ENCODE assay signal across 16 cellular contexts in the genomic region with DNA sequence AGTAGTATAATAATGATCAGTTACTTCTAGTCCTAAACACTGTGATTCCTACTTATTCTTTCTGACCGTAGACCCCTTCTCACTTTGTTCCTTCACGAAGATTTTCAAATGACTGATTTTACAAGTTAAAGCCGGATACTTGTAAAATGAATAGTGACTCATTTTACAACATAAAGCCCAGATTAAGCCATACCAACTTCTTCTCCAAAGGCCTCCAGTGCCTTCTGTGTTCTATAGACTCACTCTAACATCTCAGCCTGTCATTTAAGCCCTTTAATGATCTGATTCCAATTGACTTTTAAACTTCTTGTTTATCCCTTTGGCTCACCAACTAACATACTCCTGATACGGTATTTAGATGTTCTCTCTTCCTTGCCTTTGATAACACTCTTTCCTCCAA.
DNase-seq lines count a peak whose midpoint lies in the region; ATAC-seq, FAIRE-seq and TF ChIP-seq lines count a peak whose summit lies in the region.
"Had no signal": no experiment of that assay in that cellular context is flagged by ENCODE, and none has a peak within 500 bp of the region (broad histone marks: within the 10 kb centered on the region; RNA-seq: fewer than 3 reads in every experiment).

No MANE protein-coding gene starts in this region.

- peaks cover 29% of the 10 kb centered on the region for H3K4me1 Mint-ChIP-seq in GM23338
- no peaks in the 10 kb centered on the region for H3K4me1 Mint-ChIP-seq in CD8-positive, alpha-beta memory T cell
- H3K4me1 Mint-ChIP-seq: CD4-positive, alpha-beta memory T cell had no signal

- TF ChIP-seq RAD21 in H1 (IDR thresholded peaks at IDR 0.05 in 1 of 2, conservative IDR thresholded peaks at IDR 0.05 in 1 of 2; ENCODE audit: low read depth in 2 of 2, low read length in 2 of 2) = no peak

- H3K27ac Mint-ChIP-seq in GM23338 = no peak overlapping the region
- no peak overlapping the region for H3K27ac Mint-ChIP-seq in CD8-positive, alpha-beta memory T cell
- H3K27ac Mint-ChIP-seq: CD14-positive monocyte; CD4-positive, alpha-beta memory T cell had no signal

- TF ChIP-seq EP300 in H1 (IDR thresholded peaks at IDR 0.05; ENCODE audit: borderline replicate concordance in 1 of 2, low read depth in 2 of 2, low read length in 2 of 2) = no peak

- H3K27ac ChIP-seq in GM23338 (ENCODE audit: low read depth) (0 out of 2 replicates have a peak overlapping the region, but pooled peaks have one; percentile 0), HUES64 (ENCODE audit: low read depth, low read length) (no peak overlapping the region; the same call in 1 of the 2 replicates), H1 (ENCODE audit: low read depth, low read length) (no peak overlapping the region), iPS-20b (ENCODE audit: low read length) (no peak overlapping the region), MM.1S (ENCODE audit: low read length) (no peak overlapping the region)
- H3K27ac ChIP-seq in CD8-positive, alpha-beta memory T cell (ENCODE audit: low read depth, low read length) = no peak overlapping the region
- H3K27ac ChIP-seq: BLaER1 had no signal

- no peak overlapping the region for H2BK5ac ChIP-seq in H1 (ENCODE audit: low read depth, low read length)

- peak overlapping the region; percentile 46 for H3K4me3 Mint-ChIP-seq in GM23338
- no peak overlapping the region for H3K4me3 Mint-ChIP-seq in CD8-positive, alpha-beta memory T cell
- H3K4me3 Mint-ChIP-seq: CD14-positive monocyte; CD4-positive, alpha-beta memory T cell had no signal

- H3F3A ChIP-seq in GM23338 (replicated peaks; ENCODE audit: low read depth) (no peaks in the 10 kb centered on the region), MM.1S (ENCODE audit: insufficient read depth, low read length) (no peaks in the 10 kb centered on the region)

- H3K14ac ChIP-seq in H1 (ENCODE audit: insufficient read length) = no peak overlapping the region

- H3K9me3 ChIP-seq in HUES64 (ENCODE audit: insufficient read depth, low read depth, low read length) (no peaks in the 10 kb centered on the region), H1 (ENCODE audit: insufficient read depth in 2 of 2, low read depth in 1 of 2, low read length in 1 of 2) (no peaks in the 10 kb centered on the region), iPS-20b (ENCODE audit: insufficient read depth, low read depth, low read length) (no peaks in the 10 kb centered on the region), MM.1S (replicated peaks; ENCODE audit: insufficient read depth, low read length) (no peaks in the 10 kb centered on the region)
- no peaks in the 10 kb centered on the region for H3K9me3 ChIP-seq in CD8-positive, alpha-beta memory T cell (ENCODE audit: low read length)
- H3K9me3 ChIP-seq: BLaER1 had no signal

- peaks cover 7% of the 10 kb centered on the region for H3K9me2 ChIP-seq in GM23338 (ENCODE audit: insufficient read depth)
- H3K9me2 ChIP-seq in MM.1S (replicated peaks; ENCODE audit: insufficient read depth, low read length) = no peaks in the 10 kb centered on the region

- ATAC-seq in GM23338 = peak; percentile 66

- no peak overlapping the region for H2BK20ac ChIP-seq in H1 (ENCODE audit: low read length)

- H2AK5ac ChIP-seq in H1 (ENCODE audit: low read depth, low read length) = no peak overlapping the region

- H2BK12ac ChIP-seq in H1 (ENCODE audit: low read depth, low read length) = no peak overlapping the region

- no peaks in the 10 kb centered on the region for H3K27me3 Mint-ChIP-seq in GM23338 (ENCODE audit: insufficient read depth, low read depth, poor library complexity)
- peaks cover 0 to 2% of the 10 kb centered on the region in 2 donors for H3K27me3 Mint-ChIP-seq in CD8-positive, alpha-beta memory T cell
- H3K27me3 Mint-ChIP-seq: CD4-positive, alpha-beta memory T cell had no signal

- no peaks in the 10 kb centered on the region for H3K36me3 Mint-ChIP-seq in GM23338 (ENCODE audit: low read depth)
- H3K36me3 Mint-ChIP-seq in CD8-positive, alpha-beta memory T cell = no peaks in the 10 kb centered on the region
- H3K36me3 Mint-ChIP-seq: CD14-positive monocyte; CD4-positive, alpha-beta memory T cell had no signal

- no peak overlapping the region for H2BK120ac ChIP-seq in H1 (replicated peaks; ENCODE audit: low read depth, low read length)

- no peak for TF ChIP-seq POLR2A in H1 (IDR thresholded peaks at IDR 0.05; ENCODE audit: control extremely low read depth in 1 of 2, low read depth in 2 of 2, low read length in 2 of 2)

- H3K18ac ChIP-seq in H1 (ENCODE audit: extremely low read depth, low read length) = no peak overlapping the region

- peak; percentile 36 for FAIRE-seq in H1 (lab: Jason Lieb, UNC)

- DNase-seq in GM23338 (ENCODE audit: low spot score) (no peak), H1 (ENCODE audit: low read depth in 1 of 2, low spot score in 2 of 2) (no peak), MM.1S (no peak), NCI-H187 treated with DMSO at 0.1 percent for 48 hours (lab: John Stamatoyannopoulos, UW) (no peak)
- DNase-seq in CD8-positive, alpha-beta memory T cell = no peak
- no peak for DNase-seq in stimulated activated CD4-positive, alpha-beta T cell treated with anti-CD3 and anti-CD28 coated beads, Interleukin-15, amount 100 ng/mL, for 24 hours
- DNase-seq: 8988T; Calu3; CD4-positive, alpha-beta memory T cell; DMS79 treated with DMSO at 0.1 percent for 48 hours; GF-D8; HCEC 1CT had no signal

- no peak overlapping the region for H2BK15ac ChIP-seq in H1 (ENCODE audit: low read length)

- H3K79me2 ChIP-seq in GM23338 (replicated peaks; ENCODE audit: insufficient read depth) (no peaks in the 10 kb centered on the region), H1 (ENCODE audit: control insufficient read depth in 1 of 2, insufficient read depth in 2 of 2, low read length in 2 of 2) (no peaks in the 10 kb centered on the region), MM.1S (ENCODE audit: low read length) (no peaks in the 10 kb centered on the region)

- H3K9ac ChIP-seq in HUES64 (ENCODE audit: low read depth, low read length) (no peak overlapping the region), H1 (replicated peaks in 1 of 4; ENCODE audit: extremely low read depth in 1 of 4, low read depth in 3 of 4, low read length in 3 of 4) (no peak overlapping the region; a peak in 1 of 7 replicates), iPS-20b (ENCODE audit: low read depth, low read length) (no peak overlapping the region), MM.1S (ENCODE audit: low read length) (no peak overlapping the region)
- H3K9ac ChIP-seq: BLaER1 had no signal

- H3K23me2 ChIP-seq in H1 (ENCODE audit: low read depth, low read length) = no peaks in the 10 kb centered on the region; the same call in 1 of the 2 replicates

- H3K36me3 ChIP-seq in GM23338 (ENCODE audit: insufficient read depth) (no peaks in the 10 kb centered on the region), HUES64 (ENCODE audit: insufficient read depth, low read length) (no peaks in the 10 kb centered on the region), H1 (ENCODE audit: control insufficient read depth in 2 of 4, insufficient read depth in 4 of 4, low read length in 3 of 4) (no peaks in the 10 kb centered on the region), iPS-20b (ENCODE audit: insufficient read depth, low read depth, low read length) (no peaks in the 10 kb centered on the region), MM.1S (replicated peaks; ENCODE audit: insufficient read depth, low read length) (no peaks in the 10 kb centered on the region)
- no peaks in the 10 kb centered on the region for H3K36me3 ChIP-seq in CD8-positive, alpha-beta memory T cell (ENCODE audit: insufficient read depth, low read length)
- H3K36me3 ChIP-seq: BLaER1 had no signal

- no peak overlapping the region for H3K4ac ChIP-seq in H1 (replicated peaks; ENCODE audit: insufficient read length, low read depth, low read length)

- CTCF ChIA-PET in H1 (lab: Charles Lee; ENCODE audit: partially characterized antibody) = interaction anchor here (0.6 to 1.5 kb wide), 2 partner anchors 14 to 22 kb away, joined by 4 to 5 read pairs; no protein-coding TSS in a partner anchor
- CTCF ChIA-PET in CD8-positive, alpha-beta memory T cell (lab: Charles Lee) = no interaction called here

- no peaks in the 10 kb centered on the region for H4K20me1 ChIP-seq in GM23338 (replicated peaks; ENCODE audit: insufficient read depth)
- H4K20me1 ChIP-seq in H1 (replicated peaks in 1 of 2; ENCODE audit: control insufficient read depth in 1 of 2, insufficient read depth in 2 of 2, low read length in 2 of 2) = no peaks in the 10 kb centered on the region
- H4K20me1 ChIP-seq in MM.1S (ENCODE audit: insufficient read depth, low read length) = no peaks in the 10 kb centered on the region
- H4K20me1 ChIP-seq: BLaER1 had no signal

- no peaks in the 10 kb centered on the region for H3K27me3 ChIP-seq in GM23338 (ENCODE audit: insufficient read depth)
- no peaks in the 10 kb centered on the region for H3K27me3 ChIP-seq in HUES64 (ENCODE audit: insufficient read depth, low read length)
- no peaks in the 10 kb centered on the region for H3K27me3 ChIP-seq in H1 (replicated peaks in 1 of 4; ENCODE audit: control insufficient read depth in 3 of 4, extremely low read depth in 1 of 4, insufficient read depth in 3 of 4, low read length in 3 of 4)
- no peaks in the 10 kb centered on the region for H3K27me3 ChIP-seq in iPS-20b (ENCODE audit: insufficient read depth, low read length)
- no peaks in the 10 kb centered on the region for H3K27me3 ChIP-seq in MM.1S (replicated peaks; ENCODE audit: insufficient read depth, low read length)
- no peaks in the 10 kb centered on the region for H3K27me3 ChIP-seq in CD8-positive, alpha-beta memory T cell (ENCODE audit: insufficient read depth, low read length, poor library complexity, severe bottlenecking)
- H3K27me3 ChIP-seq: BLaER1 had no signal

- peaks cover 22% of the 10 kb centered on the region for H3K4me1 ChIP-seq in GM23338 (ENCODE audit: insufficient read depth)
- peaks cover 10% of the 10 kb centered on the region for H3K4me1 ChIP-seq in HUES64 (ENCODE audit: insufficient read depth, low read length)
- peaks cover 0 to 4% (median 2%) of the 10 kb centered on the region in 4 experiments; a peak in 3 of 7 replicates for H3K4me1 ChIP-seq in H1 (replicated peaks in 1 of 4; ENCODE audit: control insufficient read depth in 3 of 4, insufficient read depth in 4 of 4, low read length in 3 of 4)
- peaks cover 19% of the 10 kb centered on the region for H3K4me1 ChIP-seq in iPS-20b (ENCODE audit: insufficient read depth, low read length)
- H3K4me1 ChIP-seq in MM.1S (ENCODE audit: low read length) = no peaks in the 10 kb centered on the region
- H3K4me1 ChIP-seq in CD8-positive, alpha-beta memory T cell (ENCODE audit: insufficient read depth, low read length) = no peaks in the 10 kb centered on the region
- H3K4me1 ChIP-seq: BLaER1 had no signal

- no peak overlapping the region for H3K56ac ChIP-seq in H1 (replicated peaks; ENCODE audit: insufficient read length, low read depth, low read length)

- H3K23ac ChIP-seq in H1 (ENCODE audit: insufficient read length) = no peak overlapping the region

- H3K4me2 ChIP-seq in GM23338 = peak overlapping the region; percentile 52
- H3K4me2 ChIP-seq in H1 (ENCODE audit: insufficient read depth in 1 of 2, low read depth in 2 of 2, low read length in 2 of 2) = peak overlapping the region; percentile 37 to 40
- no peak overlapping the region for H3K4me2 ChIP-seq in MM.1S (ENCODE audit: low read depth, low read length)
- H3K4me2 ChIP-seq: BLaER1 had no signal

- TF ChIP-seq CTCF in GM23338 (conservative IDR thresholded peaks at IDR 0.05; ENCODE audit: low read depth in 2 of 2) (no peak), H1 (IDR thresholded peaks at IDR 0.05; ENCODE audit: control extremely low read depth in 1 of 3, insufficient read depth in 1 of 3, low read depth in 1 of 3, low read length in 3 of 3) (no peak), MM.1S (IDR thresholded peaks at IDR 0.05; ENCODE audit: low read length) (no peak)

- H2AFZ ChIP-seq in GM23338 (no peak overlapping the region), H1 (ENCODE audit: low read length) (no peak overlapping the region), MM.1S (ENCODE audit: low read length) (no peak overlapping the region)

- no peak overlapping the region for H4K5ac ChIP-seq in H1 (ENCODE audit: insufficient read length, low read depth, low read length)

- no peaks in the 10 kb centered on the region for H3K79me1 ChIP-seq in H1 (ENCODE audit: low read depth, low read length)

- POLR2A ChIA-PET in H1 (lab: Charles Lee; ENCODE audit: partially characterized antibody) = no interaction called here
- POLR2A ChIA-PET in CD8-positive, alpha-beta memory T cell (lab: Charles Lee) = no interaction called here

- no peak overlapping the region for H4K91ac ChIP-seq in H1 (replicated peaks; ENCODE audit: insufficient read length, low read length)

- peak overlapping the region; percentile 31 for H3K4me3 ChIP-seq in GM23338
- H3K4me3 ChIP-seq in HUES64 (ENCODE audit: low read length) = 0 out of 2 replicates have a peak overlapping the region, but pooled peaks have one; percentile 2
- no peak overlapping the region for H3K4me3 ChIP-seq in H1 (ENCODE audit: extremely low read depth in 1 of 4, insufficient read depth in 2 of 4, low read depth in 3 of 4, low read length in 4 of 4)
- H3K4me3 ChIP-seq in iPS-20b (ENCODE audit: low read length) = peak overlapping the region; percentile 29; the same call in 1 of the 2 replicates
- no peak overlapping the region for H3K4me3 ChIP-seq in MM.1S (ENCODE audit: low read length)
- H3K4me3 ChIP-seq in CD8-positive, alpha-beta memory T cell (ENCODE audit: low read length) = no peak overlapping the region
- H3K4me3 ChIP-seq: BLaER1 had no signal

- 34% methylated on average over 4 of the region's 4 CpGs for WGBS in HUES64
- WGBS in H1 (ENCODE audit: extremely low coverage in 1 of 2, insufficient coverage in 1 of 2, insufficient read length in 1 of 2, insufficient replicate concordance in 2 of 2, low coverage in 1 of 2, low lambda C conversion rate in 2 of 2, missing lambda C conversion rate in 1 of 2), 2 experiments = 13% methylated on average over 4 of the region's 4 CpGs; no CpG with 5 or more reads in 1 of the 2 experiments

- H3K9me3 Mint-ChIP-seq in GM23338 = no peaks in the 10 kb centered on the region; the same call in 2 of the 3 replicates
- H3K9me3 Mint-ChIP-seq in CD8-positive, alpha-beta memory T cell = peaks cover 0 to 3% (median 0%) of the 10 kb centered on the region in 5 donors

- no peak overlapping the region for H4K8ac ChIP-seq in H1 (ENCODE audit: extremely low read depth, insufficient read depth, low read length)

Comparison
In these comparisons a context has a peak if more than half of its experiments do, and no peak if none do; other contexts are left out.
1. H3K4me3 ChIP-seq: peak in GM23338 (single experiment), HUES64 (single experiment) and iPS-20b (single experiment); none in H1 (0 of 4), MM.1S (single experiment) and CD8-positive, alpha-beta memory T cell (single experiment).